11 cellular contexts compared by ENCODE assay signal in genomic region chr2:120245520-120245835, GRCh38. TPM values are rescaled to one million over a fixed set of nuclear protein-coding genes. Genes with fewer than 3 reads are reported as not detected.
DNase-seq lines count a peak whose midpoint lies in the region; ATAC-seq and TF ChIP-seq lines count a peak whose summit lies in the region.
"Had no signal": no experiment of that assay in that cellular context is flagged by ENCODE, and none has a peak within 500 bp of the region (broad histone marks: within the 10 kb centered on the region; RNA-seq: fewer than 3 reads in every experiment).

No MANE protein-coding gene starts in this region.

- H3K27me3 ChIP-seq in body of pancreas: no peaks in the 10 kb centered on the region

- TF ChIP-seq CTCF in body of pancreas (IDR thresholded peaks at IDR 0.05): no peak

- H3K36me3 ChIP-seq in body of pancreas (replicated peaks in 1 of 2; ENCODE audit: insufficient read depth in 1 of 2, low read depth in 2 of 2): no peaks in the 10 kb centered on the region

- 20 to 30% methylated on average over 1 to 5 of the region's 5 CpGs for WGBS in body of pancreas, 2 donors

- peak in 2 of 3 donors; percentile 32 for TF ChIP-seq POLR2A in body of pancreas (IDR thresholded peaks at IDR 0.05)

- ATAC-seq in body of pancreas: peak; percentile 86
- no peak for ATAC-seq in HG02973 (IDR thresholded peaks at IDR 0.05; ENCODE audit: unreplicated experiment)
- no peak for ATAC-seq in HG03571 (IDR thresholded peaks at IDR 0.05; ENCODE audit: unreplicated experiment)
- ATAC-seq: activated CD4-positive, alpha-beta T cell treated with anti-CD3 and anti-CD28 coated beads for 36 hours; naive thymus-derived CD8-positive, alpha-beta T cell had no signal

- H3K9me3 ChIP-seq in body of pancreas: no peaks in the 10 kb centered on the region

- intact Hi-C loops in body of pancreas (cut with DNase I) (no loop called here), posterior vena cava (cut with DNase I) (no loop called here)

- H3K4me1 ChIP-seq in body of pancreas: peaks cover 23% of the 10 kb centered on the region

- DNase-seq in DMS79 (lab: John Stamatoyannopoulos, UW): peak; percentile 57
- DNase-seq in NCI-H187 (lab: John Stamatoyannopoulos, UW): peak; percentile 46 to 75
- DNase-seq in body of pancreas: peak; percentile 36 to 68 (median 60)
- peak; percentile 58 for DNase-seq in posterior vena cava (ENCODE audit: low spot score)
- DNase-seq in KG1 (lab: John Stamatoyannopoulos, UW): no peak
- DNase-seq in activated CD4-positive, alpha-beta T cell treated with anti-CD3 and anti-CD28 coated beads for 1 hour: no peak
- DNase-seq: activated CD4-positive, alpha-beta T cell treated with anti-CD3 and anti-CD28 coated beads for 36 hours; amniotic stem cell; naive thymus-derived CD8-positive, alpha-beta T cell had no signal

- H3K27ac ChIP-seq in body of pancreas: peak overlapping the region; percentile 48 to 78 (median 74)

- no peak overlapping the region for H3K4me3 ChIP-seq in body of pancreas

RNA-seq across cellular contexts. Expression of gene RALB, which starts 7.2 kb away (rescaled TPM):
- total RNA-seq in body of pancreas (10 to 100 TPM; 17.8 to 21.3 TPM), posterior vena cava (10 to 100 TPM; 42.5 to 55.0 TPM)

RNA-seq across cellular contexts. Expression of gene TMEM185B, which starts 22.3 kb away (rescaled TPM):
- 10 to 100 TPM; 18.7 to 46.5 TPM for total RNA-seq in body of pancreas
- total RNA-seq in posterior vena cava: 10 to 100 TPM; 16.0 to 22.7 TPM

Comparison
In these comparisons a context has a peak if more than half of its experiments do, and no peak if none do; other contexts are left out.
1. DNase-seq: peak in DMS79 (single experiment), NCI-H187 (2 of 2), body of pancreas (4 of 4) and posterior vena cava (single experiment); none in KG1 (single experiment) and activated CD4-positive, alpha-beta T cell treated with anti-CD3 and anti-CD28 coated beads for 1 hour (single experiment).